ENCODE assay signal across 9 cellular contexts in the genomic region with DNA sequence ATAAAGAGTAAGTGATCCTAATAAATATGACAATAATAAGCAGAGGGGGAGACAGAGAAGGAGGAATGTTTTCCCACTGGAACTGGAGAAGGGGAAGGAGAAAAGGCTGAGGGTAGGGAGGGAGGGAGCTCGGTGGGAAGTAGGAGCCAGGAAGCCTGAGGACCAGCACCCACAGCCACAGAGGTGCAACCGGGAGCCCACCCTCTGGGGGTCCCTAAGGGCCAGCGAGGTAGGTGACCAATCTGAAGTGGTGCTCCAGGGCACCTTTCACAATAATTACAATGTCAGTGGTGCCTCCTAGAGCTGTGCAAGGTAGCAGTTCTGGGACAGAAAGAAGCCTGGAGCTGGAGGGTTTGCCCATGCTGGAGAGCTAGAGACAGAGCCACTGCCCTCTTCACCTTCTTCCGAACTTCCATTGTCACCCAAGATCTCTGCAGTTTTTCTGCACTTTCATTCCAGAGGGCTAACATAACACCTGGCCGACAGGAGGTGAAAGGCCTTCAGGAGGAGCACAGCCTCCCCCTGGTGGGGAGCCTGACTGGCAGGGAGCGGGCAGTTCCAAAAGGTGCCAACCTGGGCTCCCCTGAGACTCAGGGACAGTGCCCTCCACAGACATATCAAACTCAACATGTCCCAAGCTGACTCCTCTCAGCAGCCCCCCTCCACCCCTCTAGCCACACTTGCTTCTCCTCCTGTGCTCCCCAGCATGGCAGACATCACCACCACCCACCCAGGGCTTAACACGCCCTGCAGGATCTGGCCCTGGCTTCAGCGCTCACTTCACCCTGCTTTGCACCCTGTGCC. TPM values are rescaled to one million over a fixed set of nuclear protein-coding genes. Genes with fewer than 3 reads are reported as not detected.
A peak's percentile ranks its signal among the peaks of the same experiment; 100 is the strongest.
DNase-seq lines count a peak whose midpoint lies in the region; ATAC-seq and TF ChIP-seq lines count a peak whose summit lies in the region.
"Had no signal": no experiment of that assay in that cellular context is flagged by ENCODE, and none has a peak within 500 bp of the region (broad histone marks: within the 10 kb centered on the region; RNA-seq: fewer than 3 reads in every experiment).

No MANE protein-coding gene starts in this region.

- H3K4me2 ChIP-seq in osteoblast (ENCODE audit: insufficient read depth, low read length) = no peak overlapping the region

- CTCF ChIA-PET in MCF 10A (lab: Yijun Ruan, JAX) = interaction anchor here (0.7 to 18.3 kb wide), 23 partner anchors 8 to 448 kb away, joined by 3 to 969 read pairs (median 4); no protein-coding TSS in a partner anchor

- ATAC-seq in aorta (ENCODE audit: low FRiP score) = no peak

- H2AFZ ChIP-seq in osteoblast (ENCODE audit: low read length) = no peak overlapping the region

- no TSS peak for BruUV-seq in MCF 10A (replicated peaks; lab: Mats Ljungman, UMichigan)

- no peaks in the 10 kb centered on the region for H3K27me3 ChIP-seq in osteoblast (ENCODE audit: insufficient read depth, low read length)
- no peaks in the 10 kb centered on the region for H3K27me3 ChIP-seq in aorta (ENCODE audit: control insufficient read depth in 1 of 2, insufficient read depth in 2 of 2, low read length in 1 of 2)

- no peaks in the 10 kb centered on the region for H3K27me3 Mint-ChIP-seq in MCF 10A (ENCODE audit: insufficient read depth, unreplicated experiment)

- H3K4me1 Mint-ChIP-seq in MCF 10A (ENCODE audit: insufficient read depth, unreplicated experiment) = peaks cover 44% of the 10 kb centered on the region

- H3K36me3 ChIP-seq in osteoblast (ENCODE audit: insufficient read depth, low read length) (no peaks in the 10 kb centered on the region), aorta (ENCODE audit: control insufficient read depth in 1 of 2, insufficient read depth in 2 of 2, low read length in 1 of 2) (no peaks in the 10 kb centered on the region)

- TF ChIP-seq CTCF in MCF 10A (IDR thresholded peaks at IDR 0.05; ENCODE audit: unreplicated experiment) = peak; percentile 86
- peak; percentile 33 for TF ChIP-seq CTCF in osteoblast (IDR thresholded peaks at IDR 0.05; ENCODE audit: extremely low read depth, low read depth, low read length)

- DNase-seq in DMS 273 (lab: John Stamatoyannopoulos, UW; ENCODE audit: unreplicated experiment) (peak; percentile 60), DMS 273 treated with DMSO at 0.1 percent for 48 hours (lab: John Stamatoyannopoulos, UW) (no peak), LoVo (ENCODE audit: low spot score) (peak; percentile 32), MCF 10A (ENCODE audit: unreplicated experiment) (peak; percentile 75), osteoblast (ENCODE audit: insufficient read length, low spot score, missing footprints) (no peak), NCI-H2029 (lab: John Stamatoyannopoulos, UW) (no peak), RKO (ENCODE audit: low spot score) (no peak), aorta (no peak)

- no peak overlapping the region for H3K4me3 Mint-ChIP-seq in MCF 10A (ENCODE audit: unreplicated experiment)
- H3K4me3 Mint-ChIP-seq: central memory CD8-positive, alpha-beta T cell had no signal

- H3K9me3 Mint-ChIP-seq in MCF 10A (ENCODE audit: unreplicated experiment) = no peaks in the 10 kb centered on the region
- H3K9me3 Mint-ChIP-seq: central memory CD8-positive, alpha-beta T cell had no signal

- POLR2A ChIA-PET in MCF 10A (lab: Yijun Ruan, JAX) = interaction anchor here (0.9 to 4.0 kb wide), 5 partner anchors 197 to 206 kb away, joined by 3 to 22 read pairs (median 3); no protein-coding TSS in a partner anchor

- H3K27ac ChIP-seq in osteoblast (ENCODE audit: low read depth, low read length) (no peak overlapping the region), aorta (ENCODE audit: low read depth in 1 of 2, low read length in 2 of 2) (no peak overlapping the region)

- peaks cover 2% of the 10 kb centered on the region for H4K20me1 ChIP-seq in osteoblast (ENCODE audit: insufficient read depth, low read length)

- WGBS in aorta, 2 donors = 74 to 81% methylated on average over 8 of the region's 8 CpGs

- H3K4me1 ChIP-seq in osteoblast (ENCODE audit: insufficient read depth, low read length) = peaks cover 38% of the 10 kb centered on the region
- no peaks in the 10 kb centered on the region for H3K4me1 ChIP-seq in aorta (ENCODE audit: control insufficient read depth in 1 of 2, insufficient read depth in 2 of 2, low read length in 2 of 2)

- no peaks in the 10 kb centered on the region for H3K9me3 ChIP-seq in osteoblast (ENCODE audit: low read depth, low read length)
- H3K9me3 ChIP-seq in aorta (ENCODE audit: control insufficient read depth, low read length) = no peaks in the 10 kb centered on the region

- H3K27ac Mint-ChIP-seq in MCF 10A (ENCODE audit: low read depth, unreplicated experiment) = no peak overlapping the region

- H3K4me3 ChIP-seq in osteoblast (ENCODE audit: insufficient read depth, low read length) (no peak overlapping the region), aorta (ENCODE audit: low read length in 2 of 2) (no peak overlapping the region)

- peaks cover 9% of the 10 kb centered on the region for H3K79me2 ChIP-seq in osteoblast (ENCODE audit: insufficient read depth, low read length)

- intact Hi-C loops in MCF 10A (cut with micrococcal nuclease) = loop anchor here (1.0 to 10.0 kb wide), 3 partner anchors 70 to 203 kb away; a partner anchor contains a TSS
- intact Hi-C loops in aorta (cut with DNase I) = loop anchor here (5.0 to 10.0 kb wide), 2 partner anchors 68 to 436 kb away; a partner anchor contains a TSS

- no peaks in the 10 kb centered on the region for H3K36me3 Mint-ChIP-seq in MCF 10A (ENCODE audit: insufficient read depth, unreplicated experiment)

RNA-seq across cellular contexts. Expression of a gene that starts 4.0 kb away (rescaled TPM):
- total RNA-seq in MCF 10A (2022) (104 and 106 TPM in 2 replicates), osteoblast (56.8 and 61.0 TPM in 2 replicates), aorta (10 to 100 TPM; 69.0 to 79.0 TPM)
- polyA plus RNA-seq in aorta = 10 to 100 TPM; 41.9 to 50.0 TPM

RNA-seq across cellular contexts. Expression of a gene that starts 53.9 kb away (rescaled TPM):
- total RNA-seq in MCF 10A (2022) (35.6 and 40.6 TPM in 2 replicates), osteoblast (51.0 and 51.4 TPM in 2 replicates), aorta (10 to 100 TPM; 28.6 to 45.9 TPM)
- polyA plus RNA-seq in aorta = 10 to 100 TPM in 1 of 2 donors, 1 to 10 TPM in 1; 8.3 to 26.0 TPM

Comparison
In these comparisons a context has a peak if more than half of its experiments do, and no peak if none do; other contexts are left out.
1. DNase-seq: peak in DMS 273 (single experiment), LoVo (single experiment) and MCF 10A (single experiment); none in DMS 273 treated with DMSO at 0.1 percent for 48 hours (single experiment), osteoblast (single experiment), NCI-H2029 (single experiment), RKO (single experiment) and aorta (0 of 2).